1 cellular context compared by ENCODE assay signal in the genomic region with DNA sequence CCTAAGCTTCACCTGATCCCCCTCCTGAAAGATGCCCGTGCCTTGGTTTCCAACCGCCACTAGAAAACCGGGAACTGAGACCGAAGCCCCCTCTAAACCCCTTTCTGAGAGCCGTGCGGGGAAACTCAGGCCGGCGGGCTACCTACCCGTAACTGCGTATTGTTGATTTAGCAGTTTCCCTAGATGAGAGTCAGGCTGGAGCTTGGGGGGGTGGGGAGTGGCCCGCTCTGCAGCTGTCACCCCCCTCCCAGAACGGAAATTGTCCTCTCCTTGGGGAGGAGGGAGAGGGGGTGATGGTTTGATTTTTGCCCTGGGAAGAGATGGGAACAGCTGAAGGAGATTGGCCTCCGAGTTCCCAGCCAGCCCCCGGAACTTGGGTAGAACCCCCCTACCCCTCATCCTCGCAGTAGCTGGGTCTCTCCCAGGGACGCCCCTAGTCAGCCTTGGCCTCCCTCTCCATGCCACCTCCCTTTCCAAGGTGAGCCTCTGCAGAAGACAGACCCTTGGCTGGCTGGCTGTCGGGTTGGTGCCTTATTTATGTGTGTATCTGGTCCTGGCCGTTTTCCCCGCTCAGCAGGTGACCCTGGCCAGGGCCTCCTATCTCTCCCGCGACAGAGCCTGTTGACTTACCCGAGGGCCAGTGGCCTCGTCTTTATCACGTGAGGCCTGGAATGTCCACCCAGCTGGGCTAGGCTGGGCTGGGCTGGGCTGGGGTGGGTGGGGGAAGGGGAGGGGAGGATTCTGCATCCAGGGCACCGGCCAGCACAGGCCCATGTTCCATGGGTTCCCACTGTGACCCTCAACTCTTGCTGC.
TF ChIP-seq lines count a peak whose summit lies in the region.

No MANE protein-coding gene starts in this region.

TF ChIP-seq in K562, 482 proteins besides CTCF, POLR2A, EP300 and RAD21 (continued from another document and continues in another):
- TF ChIP-seq, protein P1, sequence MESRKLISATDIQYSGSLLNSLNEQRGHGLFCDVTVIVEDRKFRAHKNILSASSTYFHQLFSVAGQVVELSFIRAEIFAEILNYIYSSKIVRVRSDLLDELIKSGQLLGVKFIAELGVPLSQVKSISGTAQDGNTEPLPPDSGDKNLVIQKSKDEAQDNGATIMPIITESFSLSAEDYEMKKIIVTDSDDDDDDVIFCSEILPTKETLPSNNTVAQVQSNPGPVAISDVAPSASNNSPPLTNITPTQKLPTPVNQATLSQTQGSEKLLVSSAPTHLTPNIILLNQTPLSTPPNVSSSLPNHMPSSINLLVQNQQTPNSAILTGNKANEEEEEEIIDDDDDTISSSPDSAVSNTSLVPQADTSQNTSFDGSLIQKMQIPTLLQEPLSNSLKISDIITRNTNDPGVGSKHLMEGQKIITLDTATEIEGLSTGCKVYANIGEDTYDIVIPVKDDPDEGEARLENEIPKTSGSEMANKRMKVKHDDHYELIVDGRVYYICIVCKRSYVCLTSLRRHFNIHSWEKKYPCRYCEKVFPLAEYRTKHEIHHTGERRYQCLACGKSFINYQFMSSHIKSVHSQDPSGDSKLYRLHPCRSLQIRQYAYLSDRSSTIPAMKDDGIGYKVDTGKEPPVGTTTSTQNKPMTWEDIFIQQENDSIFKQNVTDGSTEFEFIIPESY (CRISPR knock-in tag; IDR thresholded peaks at IDR 0.05), result no peak
- no peak for TF ChIP-seq NR2C2 (CRISPR knock-in tag; IDR thresholded peaks at IDR 0.05)
- TF ChIP-seq NR2C2 (tag; IDR thresholded peaks at IDR 0.05), result 0 out of 2 replicates have a peak, but pooled peaks have one; percentile 18
- no peak for TF ChIP-seq ZNF324 (CRISPR knock-in tag; IDR thresholded peaks at IDR 0.05)
- no peak for TF ChIP-seq CC2D1A (IDR thresholded peaks at IDR 0.05)
- TF ChIP-seq ZNF766 (CRISPR knock-in tag; conservative IDR thresholded peaks at IDR 0.05), result no peak
- no peak for TF ChIP-seq SMARCE1 (IDR thresholded peaks at IDR 0.05)
- peak; percentile 5; the same call in 1 of the 2 replicates for TF ChIP-seq PHF8 (IDR thresholded peaks at IDR 0.05; ENCODE audit: borderline replicate concordance, low read length)
- TF ChIP-seq ZNF699 (CRISPR knock-in tag; IDR thresholded peaks at IDR 0.05; ENCODE audit: insufficient replicate concordance), result no peak
- TF ChIP-seq RNF2 (IDR thresholded peaks at IDR 0.05), result peak; percentile 51; the same call in 1 of the 2 replicates
- TF ChIP-seq, protein P2, sequence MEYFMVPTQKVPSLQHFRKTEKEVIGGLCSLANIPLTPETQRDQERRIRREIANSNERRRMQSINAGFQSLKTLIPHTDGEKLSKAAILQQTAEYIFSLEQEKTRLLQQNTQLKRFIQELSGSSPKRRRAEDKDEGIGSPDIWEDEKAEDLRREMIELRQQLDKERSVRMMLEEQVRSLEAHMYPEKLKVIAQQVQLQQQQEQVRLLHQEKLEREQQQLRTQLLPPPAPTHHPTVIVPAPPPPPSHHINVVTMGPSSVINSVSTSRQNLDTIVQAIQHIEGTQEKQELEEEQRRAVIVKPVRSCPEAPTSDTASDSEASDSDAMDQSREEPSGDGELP (CRISPR knock-in tag; IDR thresholded peaks at IDR 0.05; ENCODE audit: borderline replicate concordance), result peak; percentile 92
- peak; percentile 93 for TF ChIP-seq MECOM (CRISPR knock-in tag; IDR thresholded peaks at IDR 0.05)
- peak; percentile 27; the same call in 1 of the 2 replicates for TF ChIP-seq HDAC2 (IDR thresholded peaks at IDR 0.05)
- peak in 1 of 2 experiments; percentile 21; a peak in 1 of 4 replicates for TF ChIP-seq TRIM24 (IDR thresholded peaks at IDR 0.05)
- TF ChIP-seq GATAD2B (IDR thresholded peaks at IDR 0.05; ENCODE audit: borderline replicate concordance), result peak; percentile 41; the same call in 1 of the 2 replicates
- TF ChIP-seq FOXK1 (CRISPR knock-in tag; IDR thresholded peaks at IDR 0.05; ENCODE audit: borderline replicate concordance), result no peak
- no peak for TF ChIP-seq SMARCC2 (IDR thresholded peaks at IDR 0.05; ENCODE audit: low read depth)
- 0 out of 2 replicates have a peak, but pooled peaks have one; percentile 15 for TF ChIP-seq MIER1 (IDR thresholded peaks at IDR 0.05; ENCODE audit: low read depth)
- TF ChIP-seq HMG20A (CRISPR knock-in tag; conservative IDR thresholded peaks at IDR 0.05), result no peak
- peak; percentile 58; the same call in 1 of the 2 replicates for TF ChIP-seq CREM (IDR thresholded peaks at IDR 0.05; ENCODE audit: low read depth)
- no peak for TF ChIP-seq U2AF2 (optimal IDR thresholded peaks at IDR 0.05; ENCODE audit: low read depth, low read length)
- TF ChIP-seq ARID2 (IDR thresholded peaks at IDR 0.05), result no peak
- no peak for TF ChIP-seq ZFP30 (CRISPR knock-in tag; IDR thresholded peaks at IDR 0.05; ENCODE audit: borderline replicate concordance)
- TF ChIP-seq, protein P3, sequence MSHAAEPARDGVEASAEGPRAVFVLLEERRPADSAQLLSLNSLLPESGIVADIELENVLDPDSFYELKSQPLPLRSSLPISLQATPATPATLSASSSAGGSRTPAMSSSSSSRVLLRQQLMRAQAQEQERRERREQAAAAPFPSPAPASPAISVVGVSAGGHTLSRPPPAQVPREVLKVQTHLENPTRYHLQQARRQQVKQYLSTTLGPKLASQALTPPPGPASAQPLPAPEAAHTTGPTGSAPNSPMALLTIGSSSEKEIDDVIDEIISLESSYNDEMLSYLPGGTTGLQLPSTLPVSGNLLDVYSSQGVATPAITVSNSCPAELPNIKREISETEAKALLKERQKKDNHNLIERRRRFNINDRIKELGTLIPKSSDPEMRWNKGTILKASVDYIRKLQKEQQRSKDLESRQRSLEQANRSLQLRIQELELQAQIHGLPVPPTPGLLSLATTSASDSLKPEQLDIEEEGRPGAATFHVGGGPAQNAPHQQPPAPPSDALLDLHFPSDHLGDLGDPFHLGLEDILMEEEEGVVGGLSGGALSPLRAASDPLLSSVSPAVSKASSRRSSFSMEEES (CRISPR knock-in tag; IDR thresholded peaks at IDR 0.05), result peak; percentile 70
- TF ChIP-seq ZNF316 (IDR thresholded peaks at IDR 0.05), result peak; percentile 31; the same call in 1 of the 2 replicates
- TF ChIP-seq BHLHE40 (IDR thresholded peaks at IDR 0.05; ENCODE audit: low read length), result peak; percentile 96
- TF ChIP-seq ILF3 (IDR thresholded peaks at IDR 0.05; ENCODE audit: borderline replicate concordance), result no peak
- no peak for TF ChIP-seq ZC3H11A (IDR thresholded peaks at IDR 0.05; ENCODE audit: low read depth, low read length)
- no peak for TF ChIP-seq NCOA2 (IDR thresholded peaks at IDR 0.05; ENCODE audit: partially characterized antibody in 2 of 2)
- TF ChIP-seq ZNF253 (CRISPR knock-in tag; conservative IDR thresholded peaks at IDR 0.05), result no peak
- no peak for TF ChIP-seq GTF2F1 (IDR thresholded peaks at IDR 0.05; ENCODE audit: low read depth, low read length)
- TF ChIP-seq ZKSCAN8 (CRISPR knock-in tag; IDR thresholded peaks at IDR 0.05), result peak; percentile 70; the same call in 1 of the 2 replicates
- peak; percentile 48 for TF ChIP-seq SMAD4 (CRISPR knock-in tag; conservative IDR thresholded peaks at IDR 0.05)
- TF ChIP-seq ZNF197 (CRISPR knock-in tag; IDR thresholded peaks at IDR 0.05; ENCODE audit: low read depth), result no peak
- TF ChIP-seq, protein P4, sequence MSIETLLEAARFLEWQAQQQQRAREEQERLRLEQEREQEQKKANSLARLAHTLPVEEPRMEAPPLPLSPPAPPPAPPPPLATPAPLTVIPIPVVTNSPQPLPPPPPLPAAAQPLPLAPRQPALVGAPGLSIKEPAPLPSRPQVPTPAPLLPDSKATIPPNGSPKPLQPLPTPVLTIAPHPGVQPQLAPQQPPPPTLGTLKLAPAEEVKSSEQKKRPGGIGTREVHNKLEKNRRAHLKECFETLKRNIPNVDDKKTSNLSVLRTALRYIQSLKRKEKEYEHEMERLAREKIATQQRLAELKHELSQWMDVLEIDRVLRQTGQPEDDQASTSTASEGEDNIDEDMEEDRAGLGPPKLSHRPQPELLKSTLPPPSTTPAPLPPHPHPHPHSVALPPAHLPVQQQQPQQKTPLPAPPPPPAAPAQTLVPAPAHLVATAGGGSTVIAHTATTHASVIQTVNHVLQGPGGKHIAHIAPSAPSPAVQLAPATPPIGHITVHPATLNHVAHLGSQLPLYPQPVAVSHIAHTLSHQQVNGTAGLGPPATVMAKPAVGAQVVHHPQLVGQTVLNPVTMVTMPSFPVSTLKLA (conservative IDR thresholded peaks at IDR 0.05), result peak; percentile 51 to 65; a peak in 3 of 4 replicates
- TF ChIP-seq LEF1 (IDR thresholded peaks at IDR 0.05), result peak; percentile 42; the same call in 1 of the 2 replicates
- TF ChIP-seq, protein P5, sequence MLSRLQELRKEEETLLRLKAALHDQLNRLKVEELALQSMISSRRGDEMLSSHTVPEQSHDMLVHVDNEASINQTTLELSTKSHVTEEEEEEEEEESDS (CRISPR knock-in tag; IDR thresholded peaks at IDR 0.05), result no peak
- TF ChIP-seq, protein P6, sequence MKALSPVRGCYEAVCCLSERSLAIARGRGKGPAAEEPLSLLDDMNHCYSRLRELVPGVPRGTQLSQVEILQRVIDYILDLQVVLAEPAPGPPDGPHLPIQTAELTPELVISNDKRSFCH (CRISPR knock-in tag; IDR thresholded peaks at IDR 0.05), result no peak
- TF ChIP-seq, protein P6 (tag; IDR thresholded peaks at IDR 0.05), result no peak
- peak; percentile 91 for TF ChIP-seq USF2 (CRISPR knock-in tag; IDR thresholded peaks at IDR 0.05)
- no peak for TF ChIP-seq ZNF76 (CRISPR knock-in tag; IDR thresholded peaks at IDR 0.05; ENCODE audit: borderline replicate concordance)
- peak; percentile 97 for TF ChIP-seq ZNF263 (CRISPR knock-in tag; IDR thresholded peaks at IDR 0.05; ENCODE audit: borderline replicate concordance)
- TF ChIP-seq SP1 (CRISPR knock-in tag; IDR thresholded peaks at IDR 0.05), result peak; percentile 32; the same call in 1 of the 2 replicates
- TF ChIP-seq TEAD1 (CRISPR knock-in tag; IDR thresholded peaks at IDR 0.05), result peak; percentile 14 to 93; a peak in 2 of 4 replicates
- TF ChIP-seq TBL1XR1 (IDR thresholded peaks at IDR 0.05; ENCODE audit: low read length in 2 of 2), result peak in 1 of 2 experiments; percentile 56; a peak in 2 of 4 replicates
- no peak for TF ChIP-seq PRPF4 (IDR thresholded peaks at IDR 0.05; ENCODE audit: insufficient read depth, low read depth, low read length, poor library complexity, severe bottlenecking)
- no peak for TF ChIP-seq ZBTB43 (CRISPR knock-in tag; IDR thresholded peaks at IDR 0.05)
- TF ChIP-seq NR2F6 (CRISPR knock-in tag; IDR thresholded peaks at IDR 0.05), result no peak
- TF ChIP-seq MYC (IDR thresholded peaks at IDR 0.05; ENCODE audit: low read depth, low read length), result peak; percentile 39; the same call in 1 of the 2 replicates
- no peak for TF ChIP-seq MYC (CRISPR knock-in tag; IDR thresholded peaks at IDR 0.05; ENCODE audit: borderline replicate concordance, low read depth)
- TF ChIP-seq CBFA2T3 (IDR thresholded peaks at IDR 0.05), result peak; percentile 87
- peak; percentile 47 for TF ChIP-seq SAP30 (IDR thresholded peaks at IDR 0.05; ENCODE audit: borderline replicate concordance, insufficient read depth, low read depth, low read length, poor library complexity, severe bottlenecking)
- TF ChIP-seq NONO (IDR thresholded peaks at IDR 0.05; ENCODE audit: low read depth in 2 of 2, low read length in 1 of 2), result peak in 1 of 2 experiments; percentile 33; a peak in 1 of 4 replicates
- TF ChIP-seq NFE2L1 (tag; IDR thresholded peaks at IDR 0.05; ENCODE audit: borderline replicate concordance, low read depth), result no peak
- TF ChIP-seq USF1 (CRISPR knock-in tag; IDR thresholded peaks at IDR 0.05), result peak; percentile 87
- TF ChIP-seq, protein P7, sequence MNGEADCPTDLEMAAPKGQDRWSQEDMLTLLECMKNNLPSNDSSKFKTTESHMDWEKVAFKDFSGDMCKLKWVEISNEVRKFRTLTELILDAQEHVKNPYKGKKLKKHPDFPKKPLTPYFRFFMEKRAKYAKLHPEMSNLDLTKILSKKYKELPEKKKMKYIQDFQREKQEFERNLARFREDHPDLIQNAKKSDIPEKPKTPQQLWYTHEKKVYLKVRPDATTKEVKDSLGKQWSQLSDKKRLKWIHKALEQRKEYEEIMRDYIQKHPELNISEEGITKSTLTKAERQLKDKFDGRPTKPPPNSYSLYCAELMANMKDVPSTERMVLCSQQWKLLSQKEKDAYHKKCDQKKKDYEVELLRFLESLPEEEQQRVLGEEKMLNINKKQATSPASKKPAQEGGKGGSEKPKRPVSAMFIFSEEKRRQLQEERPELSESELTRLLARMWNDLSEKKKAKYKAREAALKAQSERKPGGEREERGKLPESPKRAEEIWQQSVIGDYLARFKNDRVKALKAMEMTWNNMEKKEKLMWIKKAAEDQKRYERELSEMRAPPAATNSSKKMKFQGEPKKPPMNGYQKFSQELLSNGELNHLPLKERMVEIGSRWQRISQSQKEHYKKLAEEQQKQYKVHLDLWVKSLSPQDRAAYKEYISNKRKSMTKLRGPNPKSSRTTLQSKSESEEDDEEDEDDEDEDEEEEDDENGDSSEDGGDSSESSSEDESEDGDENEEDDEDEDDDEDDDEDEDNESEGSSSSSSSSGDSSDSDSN (IDR thresholded peaks at IDR 0.05; ENCODE audit: borderline replicate concordance in 1 of 2, low read depth in 2 of 2, low read length in 2 of 2), result peak in 1 of 2 experiments; percentile 67; a peak in 1 of 4 replicates
- TF ChIP-seq ARNT (IDR thresholded peaks at IDR 0.05), result peak in 1 of 2 experiments; percentile 29; a peak in 1 of 4 replicates
- peak; percentile 47; the same call in 1 of the 2 replicates for TF ChIP-seq BCOR (IDR thresholded peaks at IDR 0.05)
- TF ChIP-seq RCOR1 (IDR thresholded peaks at IDR 0.05; ENCODE audit: borderline replicate concordance in 1 of 2, low read depth in 2 of 2, low read length in 2 of 2), result peak in 1 of 2 experiments; percentile 82; a peak in 2 of 4 replicates
